Comparison of ENCODE assay signal across 13 cellular contexts in the genomic region with DNA sequence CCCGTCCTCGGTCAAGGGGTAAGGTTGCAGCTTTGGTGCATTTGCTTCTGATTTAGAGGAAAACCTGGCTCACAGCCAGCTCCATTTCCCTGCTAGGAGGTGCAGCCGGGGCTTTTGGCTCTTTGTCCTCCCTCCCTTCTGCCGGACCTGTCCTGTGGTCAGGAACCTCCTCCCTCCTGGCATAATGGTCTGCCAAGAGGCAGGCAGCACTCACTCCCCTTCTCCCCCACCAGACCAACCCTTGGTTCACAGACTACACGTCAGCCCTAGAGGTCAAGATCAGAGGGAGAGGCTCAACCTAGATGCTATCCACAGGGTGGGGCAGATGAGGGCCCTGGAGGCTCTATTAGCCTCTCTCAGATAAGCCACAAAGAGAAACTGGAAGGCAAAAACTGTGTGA.
DNase-seq lines count a peak whose midpoint lies in the region; FAIRE-seq and TF ChIP-seq lines count a peak whose summit lies in the region.
"Had no signal": no experiment of that assay in that cellular context is flagged by ENCODE, and none has a peak within 500 bp of the region (broad histone marks: within the 10 kb centered on the region; RNA-seq: fewer than 3 reads in every experiment).

No MANE protein-coding gene starts in this region.

- TF ChIP-seq POLR2A in breast epithelium (IDR thresholded peaks at IDR 0.05) = no peak

- H4K20me1 ChIP-seq in SK-N-SH (ENCODE audit: insufficient read depth) = no peaks in the 10 kb centered on the region

- no peak overlapping the region for H3K4me2 ChIP-seq in SK-N-SH

- H3K27me3 ChIP-seq in breast epithelium = no peaks in the 10 kb centered on the region
- H3K27me3 ChIP-seq in SK-N-SH (ENCODE audit: insufficient read depth) = no peaks in the 10 kb centered on the region
- H3K27me3 ChIP-seq: ascending aorta had no signal

- peaks cover 62% of the 10 kb centered on the region for H3K79me2 ChIP-seq in SK-N-SH (ENCODE audit: insufficient read depth)

- intact Hi-C loops in MCF 10A (cut with micrococcal nuclease) = no loop called here
- intact Hi-C loops in breast epithelium (cut with DNase I; ENCODE audit: low total_unique reads) = no loop called here

- H3K4me1 ChIP-seq in breast epithelium (peaks cover 0 to 5% of the 10 kb centered on the region in 2 donors), SK-N-SH (ENCODE audit: control insufficient read depth in 1 of 2, insufficient read depth in 2 of 2, low read depth in 1 of 2, low read length in 1 of 2) (peaks cover 32 to 48% of the 10 kb centered on the region in 2 experiments)

- POLR2A ChIA-PET in MCF 10A (lab: Yijun Ruan, JAX) (interaction anchor here (0.9 to 11.1 kb wide), 8 partner anchors 10 to 72 kb away, joined by 3 to 201 read pairs (median 6); a partner anchor contains a TSS), SK-N-SH (lab: Yijun Ruan, JAX) (no interaction called here)

- no peak for FAIRE-seq in urothelium cell line (lab: Jason Lieb, UNC)
- FAIRE-seq in GM19239 (lab: Jason Lieb, UNC) = no peak
- FAIRE-seq: TTC549 had no signal

- no peaks in the 10 kb centered on the region for H3K9me3 Mint-ChIP-seq in MCF 10A (ENCODE audit: unreplicated experiment)
- H3K9me3 Mint-ChIP-seq: natural killer cell had no signal

- no peaks in the 10 kb centered on the region for H3K27me3 Mint-ChIP-seq in MCF 10A (ENCODE audit: insufficient read depth, unreplicated experiment)

- H3K9me3 ChIP-seq in breast epithelium (no peaks in the 10 kb centered on the region), SK-N-SH (no peaks in the 10 kb centered on the region)
- H3K9me3 ChIP-seq: ascending aorta had no signal

- peaks cover 6% of the 10 kb centered on the region for H3F3A ChIP-seq in SK-N-SH (replicated peaks; ENCODE audit: insufficient read depth)

- H3K36me3 Mint-ChIP-seq in MCF 10A (ENCODE audit: insufficient read depth, unreplicated experiment) = peaks cover 8% of the 10 kb centered on the region
- H3K36me3 Mint-ChIP-seq: natural killer cell had no signal

- no peak overlapping the region for H3K9ac ChIP-seq in SK-N-SH

- CTCF ChIA-PET in MCF 10A (lab: Yijun Ruan, JAX) (interaction anchor here (0.6 to 47.3 kb wide), 12 partner anchors 30 to 233 kb away, joined by 3 to 1037 read pairs (median 6); a partner anchor contains a TSS), SK-N-SH (lab: Yijun Ruan, JAX) (interaction anchor here (1.3 to 1.5 kb wide), 5 partner anchors 20 to 158 kb away, joined by 3 to 5 read pairs (median 3); no protein-coding TSS in a partner anchor)

- no peak overlapping the region for H3K4me3 Mint-ChIP-seq in MCF 10A (ENCODE audit: unreplicated experiment)
- H3K4me3 Mint-ChIP-seq: natural killer cell had no signal

- TF ChIP-seq CTCF in MCF 10A (IDR thresholded peaks at IDR 0.05; ENCODE audit: unreplicated experiment) = no peak
- no peak for TF ChIP-seq CTCF in breast epithelium (IDR thresholded peaks at IDR 0.05)
- no peak for TF ChIP-seq CTCF in SK-N-SH (IDR thresholded peaks at IDR 0.05)

- H3K27ac ChIP-seq in breast epithelium = no peak overlapping the region
- peak overlapping the region; percentile 27 to 40; a peak in 2 of 4 replicates for H3K27ac ChIP-seq in SK-N-SH (ENCODE audit: low read depth in 2 of 2, low read length in 1 of 2)
- H3K27ac ChIP-seq: ascending aorta had no signal

- DNase-seq in MCF 10A (ENCODE audit: unreplicated experiment) = peak; percentile 63
- no peak for DNase-seq in breast epithelium (ENCODE audit: low spot score in 2 of 2)
- peak; percentile 67 for DNase-seq in SK-N-SH
- peak; percentile 33 for DNase-seq in left kidney (ENCODE audit: low read depth, low spot score)
- peak; percentile 23 for DNase-seq in urothelium cell line (ENCODE audit: low spot score)
- no peak for DNase-seq in NCI-H128 (lab: John Stamatoyannopoulos, UW; ENCODE audit: unreplicated experiment)
- DNase-seq in stimulated activated CD4-positive, alpha-beta T cell treated with anti-CD3 and anti-CD28 coated beads, Interleukin-2, amount 100 ng/mL, for 24 hours = no peak
- DNase-seq in GM19239 (ENCODE audit: insufficient read length, low spot score) = no peak
- DNase-seq: AML-193; natural killer cell; stimulated activated CD4-positive, alpha-beta T cell treated with anti-CD3 and anti-CD28 coated beads, Interleukin-15, amount 100 ng/mL, for 24 hours had no signal

- no TSS peak for BruUV-seq in MCF 10A (replicated peaks; lab: Mats Ljungman, UMichigan)

- H3K27ac Mint-ChIP-seq in MCF 10A (ENCODE audit: low read depth, unreplicated experiment) = peak overlapping the region; percentile 78
- H3K27ac Mint-ChIP-seq: natural killer cell had no signal

- H3K36me3 ChIP-seq in breast epithelium = no peaks in the 10 kb centered on the region
- H3K36me3 ChIP-seq in SK-N-SH (replicated peaks in 1 of 2; ENCODE audit: control insufficient read depth in 1 of 2, insufficient read depth in 2 of 2, low read length in 1 of 2) = peaks cover 0 to 11% of the 10 kb centered on the region in 2 experiments

- TF ChIP-seq EP300 in SK-N-SH (IDR thresholded peaks at IDR 0.05; ENCODE audit: borderline replicate concordance in 1 of 2, low read depth in 1 of 2, low read length in 1 of 2) = no peak

- WGBS in SK-N-SH (ENCODE audit: low lambda C conversion rate) = 54% methylated on average over 5 of the region's 5 CpGs

- no peak for TF ChIP-seq RAD21 in SK-N-SH (IDR thresholded peaks at IDR 0.05; ENCODE audit: low read length)

- H3K4me3 ChIP-seq in breast epithelium (no peak overlapping the region), SK-N-SH (ENCODE audit: low read depth in 2 of 2, low read length in 1 of 2) (no peak overlapping the region)
- H3K4me3 ChIP-seq: ascending aorta had no signal

- no peaks in the 10 kb centered on the region for H3K9me2 ChIP-seq in SK-N-SH

- H3K4me1 Mint-ChIP-seq in MCF 10A (ENCODE audit: insufficient read depth, unreplicated experiment) = peaks cover 62% of the 10 kb centered on the region
- H3K4me1 Mint-ChIP-seq: natural killer cell had no signal

- no peak overlapping the region for H2AFZ ChIP-seq in SK-N-SH (ENCODE audit: low read depth)

TF ChIP-seq in SK-N-SH, 30 proteins besides CTCF, POLR2A, EP300 and RAD21:
- peak; percentile 59 for TF ChIP-seq NFIC (IDR thresholded peaks at IDR 0.05; ENCODE audit: borderline replicate concordance)
- peak; percentile 28; the same call in 1 of the 2 replicates for TF ChIP-seq GATA2 (CRISPR knock-in tag; IDR thresholded peaks at IDR 0.05)
- TF ChIP-seq FOSL2 (IDR thresholded peaks at IDR 0.05; ENCODE audit: borderline replicate concordance, low read depth) = no peak
TF ChIP-seq in SK-N-SH: peak in this region for 2.

Comparison
In these comparisons a context has a peak if more than half of its experiments do, and no peak if none do; other contexts are left out.
1. DNase-seq: peak in MCF 10A (single experiment), SK-N-SH (single experiment), left kidney (single experiment) and urothelium cell line (single experiment); none in breast epithelium (0 of 2), NCI-H128 (single experiment), stimulated activated CD4-positive, alpha-beta T cell treated with anti-CD3 and anti-CD28 coated beads, Interleukin-2, amount 100 ng/mL, for 24 hours (0 of 2) and GM19239 (single experiment).
2. H3K27ac ChIP-seq: peak in SK-N-SH (2 of 2); none in breast epithelium (0 of 2).